ENCODE assay signal across 1 cellular context in the genomic region with DNA sequence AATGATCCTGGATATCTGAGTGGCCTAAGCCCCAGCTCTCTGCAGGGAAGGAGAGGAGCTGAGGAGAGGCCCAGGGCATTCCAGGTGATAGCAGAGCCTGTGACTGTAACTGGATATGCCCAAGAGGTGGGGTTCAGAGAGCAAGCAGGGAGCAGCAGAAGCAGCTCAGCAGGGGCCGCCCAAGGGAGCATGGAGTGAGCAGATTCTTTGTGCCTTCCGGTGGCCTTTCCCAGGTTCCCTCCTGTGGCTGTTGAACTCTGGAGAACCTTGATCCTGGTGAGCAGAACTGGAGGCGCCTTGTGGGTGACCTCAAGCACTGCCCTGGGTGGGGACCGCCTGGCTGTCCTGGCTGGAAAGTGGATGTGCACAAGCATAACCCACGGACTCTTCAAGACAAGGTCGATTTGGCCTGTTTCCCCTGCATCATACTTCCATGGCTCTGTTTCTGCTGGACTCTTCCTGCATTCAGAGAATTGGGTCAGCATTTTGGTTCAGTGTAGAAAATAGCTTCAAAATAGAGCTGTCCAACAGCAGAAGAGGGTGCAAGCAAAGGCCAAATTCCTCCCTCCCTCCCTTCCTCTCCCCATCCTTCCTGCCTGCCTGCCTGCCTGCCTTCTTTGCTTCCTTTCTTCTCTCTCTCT.
TF ChIP-seq lines count a peak whose summit lies in the region.

No MANE protein-coding gene starts in this region.

TF ChIP-seq in GM23338, 12 proteins besides CTCF, POLR2A, EP300 and RAD21 (continued from another document):
- TF ChIP-seq, protein P1, sequence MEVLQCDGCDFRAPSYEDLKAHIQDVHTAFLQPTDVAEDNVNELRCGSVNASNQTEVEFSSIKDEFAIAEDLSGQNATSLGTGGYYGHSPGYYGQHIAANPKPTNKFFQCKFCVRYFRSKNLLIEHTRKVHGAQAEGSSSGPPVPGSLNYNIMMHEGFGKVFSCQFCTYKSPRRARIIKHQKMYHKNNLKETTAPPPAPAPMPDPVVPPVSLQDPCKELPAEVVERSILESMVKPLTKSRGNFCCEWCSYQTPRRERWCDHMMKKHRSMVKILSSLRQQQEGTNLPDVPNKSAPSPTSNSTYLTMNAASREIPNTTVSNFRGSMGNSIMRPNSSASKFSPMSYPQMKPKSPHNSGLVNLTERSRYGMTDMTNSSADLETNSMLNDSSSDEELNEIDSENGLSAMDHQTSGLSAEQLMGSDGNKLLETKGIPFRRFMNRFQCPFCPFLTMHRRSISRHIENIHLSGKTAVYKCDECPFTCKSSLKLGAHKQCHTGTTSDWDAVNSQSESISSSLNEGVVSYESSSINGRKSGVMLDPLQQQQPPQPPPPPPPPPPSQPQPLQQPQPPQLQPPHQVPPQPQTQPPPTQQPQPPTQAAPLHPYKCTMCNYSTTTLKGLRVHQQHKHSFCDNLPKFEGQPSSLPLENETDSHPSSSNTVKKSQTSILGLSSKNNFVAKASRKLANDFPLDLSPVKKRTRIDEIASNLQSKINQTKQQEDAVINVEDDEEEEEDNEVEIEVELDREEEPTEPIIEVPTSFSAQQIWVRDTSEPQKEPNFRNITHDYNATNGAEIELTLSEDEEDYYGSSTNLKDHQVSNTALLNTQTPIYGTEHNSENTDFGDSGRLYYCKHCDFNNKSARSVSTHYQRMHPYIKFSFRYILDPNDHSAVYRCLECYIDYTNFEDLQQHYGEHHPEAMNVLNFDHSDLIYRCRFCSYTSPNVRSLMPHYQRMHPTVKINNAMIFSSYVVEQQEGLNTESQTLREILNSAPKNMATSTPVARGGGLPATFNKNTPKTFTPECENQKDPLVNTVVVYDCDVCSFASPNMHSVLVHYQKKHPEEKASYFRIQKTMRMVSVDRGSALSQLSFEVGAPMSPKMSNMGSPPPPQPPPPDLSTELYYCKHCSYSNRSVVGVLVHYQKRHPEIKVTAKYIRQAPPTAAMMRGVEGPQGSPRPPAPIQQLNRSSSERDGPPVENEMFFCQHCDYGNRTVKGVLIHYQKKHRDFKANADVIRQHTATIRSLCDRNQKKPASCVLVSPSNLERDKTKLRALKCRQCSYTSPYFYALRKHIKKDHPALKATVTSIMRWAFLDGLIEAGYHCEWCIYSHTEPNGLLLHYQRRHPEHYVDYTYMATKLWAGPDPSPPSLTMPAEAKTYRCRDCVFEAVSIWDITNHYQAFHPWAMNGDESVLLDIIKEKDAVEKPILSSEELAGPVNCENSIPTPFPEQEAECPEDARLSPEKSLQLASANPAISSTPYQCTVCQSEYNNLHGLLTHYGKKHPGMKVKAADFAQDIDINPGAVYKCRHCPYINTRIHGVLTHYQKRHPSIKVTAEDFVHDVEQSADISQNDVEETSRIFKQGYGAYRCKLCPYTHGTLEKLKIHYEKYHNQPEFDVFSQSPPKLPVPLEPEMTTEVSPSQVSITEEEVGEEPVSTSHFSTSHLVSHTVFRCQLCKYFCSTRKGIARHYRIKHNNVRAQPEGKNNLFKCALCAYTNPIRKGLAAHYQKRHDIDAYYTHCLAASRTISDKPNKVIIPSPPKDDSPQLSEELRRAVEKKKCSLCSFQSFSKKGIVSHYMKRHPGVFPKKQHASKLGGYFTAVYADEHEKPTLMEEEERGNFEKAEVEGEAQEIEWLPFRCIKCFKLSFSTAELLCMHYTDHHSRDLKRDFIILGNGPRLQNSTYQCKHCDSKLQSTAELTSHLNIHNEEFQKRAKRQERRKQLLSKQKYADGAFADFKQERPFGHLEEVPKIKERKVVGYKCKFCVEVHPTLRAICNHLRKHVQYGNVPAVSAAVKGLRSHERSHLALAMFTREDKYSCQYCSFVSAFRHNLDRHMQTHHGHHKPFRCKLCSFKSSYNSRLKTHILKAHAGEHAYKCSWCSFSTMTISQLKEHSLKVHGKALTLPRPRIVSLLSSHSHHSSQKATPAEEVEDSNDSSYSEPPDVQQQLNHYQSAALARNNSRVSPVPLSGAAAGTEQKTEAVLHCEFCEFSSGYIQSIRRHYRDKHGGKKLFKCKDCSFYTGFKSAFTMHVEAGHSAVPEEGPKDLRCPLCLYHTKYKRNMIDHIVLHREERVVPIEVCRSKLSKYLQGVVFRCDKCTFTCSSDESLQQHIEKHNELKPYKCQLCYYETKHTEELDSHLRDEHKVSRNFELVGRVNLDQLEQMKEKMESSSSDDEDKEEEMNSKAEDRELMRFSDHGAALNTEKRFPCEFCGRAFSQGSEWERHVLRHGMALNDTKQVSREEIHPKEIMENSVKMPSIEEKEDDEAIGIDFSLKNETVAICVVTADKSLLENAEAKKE (CRISPR knock-in tag; IDR thresholded peaks at IDR 0.05) = no peak
- TF ChIP-seq EZH2 (IDR thresholded peaks at IDR 0.05; ENCODE audit: low read depth, unreplicated experiment) (no peak), EZH2phosphoT487 (IDR thresholded peaks at IDR 0.05; ENCODE audit: unreplicated experiment) (no peak), ZNF331 (CRISPR knock-in tag; IDR thresholded peaks at IDR 0.05; ENCODE audit: low read depth) (no peak)
